Comparison of ENCODE assay signal across 11 cellular contexts in the genomic region with DNA sequence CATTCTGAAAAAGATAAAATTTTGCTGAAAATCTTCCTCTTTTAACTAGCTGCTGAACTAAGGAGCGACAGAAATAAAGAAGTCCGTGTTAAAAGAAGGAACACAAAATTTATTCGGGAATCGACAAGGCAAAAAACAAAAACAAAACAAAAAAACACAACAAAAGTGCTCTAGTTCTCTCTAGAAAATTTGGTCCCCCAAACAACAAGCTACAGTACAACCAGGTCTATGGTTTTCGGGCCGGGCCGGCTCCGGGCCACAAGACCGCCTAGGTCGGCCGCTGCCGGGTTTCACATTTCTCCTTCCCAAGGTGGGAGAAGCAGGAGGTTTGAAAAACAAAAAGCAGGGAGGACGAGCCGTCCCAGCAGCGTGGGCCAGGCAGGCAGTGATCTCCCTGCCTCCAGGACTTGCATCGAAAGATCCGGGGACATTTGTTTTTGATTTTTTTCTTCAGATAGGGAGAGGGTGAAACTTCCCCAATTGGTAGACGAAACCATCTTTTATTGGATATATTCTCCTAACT. TPM values are rescaled to one million over a fixed set of nuclear protein-coding genes. Genes with fewer than 3 reads are reported as not detected.
DNase-seq lines count a peak whose midpoint lies in the region; ATAC-seq and TF ChIP-seq lines count a peak whose summit lies in the region.
"Had no signal": no experiment of that assay in that cellular context is flagged by ENCODE, and none has a peak within 500 bp of the region (broad histone marks: within the 10 kb centered on the region; RNA-seq: fewer than 3 reads in every experiment).

No MANE protein-coding gene starts in this region.

- H3K4me1 ChIP-seq in iPS-15b (ENCODE audit: control insufficient read depth, insufficient read depth, low read length) (peaks cover 17% of the 10 kb centered on the region), smooth muscle cell (ENCODE audit: low read depth) (peaks cover 32% of the 10 kb centered on the region), upper lobe of right lung (peaks cover 32% of the 10 kb centered on the region)

- TF ChIP-seq CTCF in smooth muscle cell (IDR thresholded peaks at IDR 0.05; ENCODE audit: borderline replicate concordance, insufficient read depth, poor library complexity, severe bottlenecking): no peak
- TF ChIP-seq CTCF in upper lobe of right lung (IDR thresholded peaks at IDR 0.05): no peak

- H3K27me3 ChIP-seq in iPS-15b (ENCODE audit: control insufficient read depth, insufficient read depth, low read length) (peaks cover 98% of the 10 kb centered on the region), smooth muscle cell (ENCODE audit: low read depth) (peaks cover 99% of the 10 kb centered on the region), upper lobe of right lung (peaks cover 99% of the 10 kb centered on the region)

- no peak overlapping the region for H3K4me2 ChIP-seq in smooth muscle cell

- H3K36me3 ChIP-seq in iPS-15b (ENCODE audit: control insufficient read depth, insufficient read depth, low read length): no peaks in the 10 kb centered on the region
- H3K36me3 ChIP-seq in smooth muscle cell (ENCODE audit: low read depth): no peaks in the 10 kb centered on the region
- no peaks in the 10 kb centered on the region for H3K36me3 ChIP-seq in upper lobe of right lung

- H3K4me3 Mint-ChIP-seq in activated CD4-positive, alpha-beta T cell treated with anti-CD3 and anti-CD28 coated beads, Interleukin-2, amount 10 ng/mL, durations not matched to agents 7 days and 5 days: peak overlapping the region; percentile 5
- peak overlapping the region; percentile 21 for H3K4me3 Mint-ChIP-seq in activated CD4-positive, alpha-beta memory T cell treated with anti-CD3 and anti-CD28 coated beads, Interleukin-2, amount 10 ng/mL, durations not matched to agents 7 days and 5 days

- no peaks in the 10 kb centered on the region for H3F3A ChIP-seq in smooth muscle cell (ENCODE audit: low read depth)

- intact Hi-C loops in upper lobe of right lung (cut with DNase I): no loop called here

- H3K4me3 ChIP-seq in iPS-15b (ENCODE audit: low read depth, low read length) (peak overlapping the region; percentile 10), smooth muscle cell (peak overlapping the region; percentile 30), upper lobe of right lung (no peak overlapping the region)

- no peaks in the 10 kb centered on the region for H3K79me2 ChIP-seq in smooth muscle cell (ENCODE audit: low read depth)

- peaks cover 27% of the 10 kb centered on the region for H3K4me1 Mint-ChIP-seq in activated CD4-positive, alpha-beta T cell treated with anti-CD3 and anti-CD28 coated beads, Interleukin-2, amount 10 ng/mL, durations not matched to agents 7 days and 5 days
- H3K4me1 Mint-ChIP-seq in activated CD4-positive, alpha-beta memory T cell treated with anti-CD3 and anti-CD28 coated beads, Interleukin-2, amount 10 ng/mL, durations not matched to agents 7 days and 5 days: peaks cover 29% of the 10 kb centered on the region

- H3K27ac ChIP-seq in smooth muscle cell (ENCODE audit: low read depth) (no peak overlapping the region), upper lobe of right lung (no peak overlapping the region)

- WGBS in smooth muscle cell (ENCODE audit: low lambda C conversion rate): 3% methylated on average over 18 of the region's 18 CpGs

- POLR2A ChIA-PET in activated CD4-positive, alpha-beta T cell treated with anti-CD3 and anti-CD28 coated beads, Interleukin-2, amount 10 ng/mL, durations not matched to agents 7 days and 5 days (lab: Charles Lee): no interaction called here
- POLR2A ChIA-PET in activated CD4-positive, alpha-beta memory T cell treated with anti-CD3 and anti-CD28 coated beads, Interleukin-2, amount 10 ng/mL, durations not matched to agents 7 days and 5 days (lab: Charles Lee): interaction anchor here (1.3 kb wide), 1 partner anchor 8 kb away, joined by 3 read pairs; no protein-coding TSS in a partner anchor

- no peaks in the 10 kb centered on the region for H3K36me3 Mint-ChIP-seq in activated CD4-positive, alpha-beta T cell treated with anti-CD3 and anti-CD28 coated beads, Interleukin-2, amount 10 ng/mL, durations not matched to agents 7 days and 5 days (ENCODE audit: low read depth)
- H3K36me3 Mint-ChIP-seq in activated CD4-positive, alpha-beta memory T cell treated with anti-CD3 and anti-CD28 coated beads, Interleukin-2, amount 10 ng/mL, durations not matched to agents 7 days and 5 days (ENCODE audit: low read depth): peaks cover 7% of the 10 kb centered on the region

- no peaks in the 10 kb centered on the region for H3K9me3 ChIP-seq in iPS-15b (ENCODE audit: control insufficient read depth, insufficient read depth, low read length)
- no peaks in the 10 kb centered on the region for H3K9me3 ChIP-seq in smooth muscle cell (replicated peaks; ENCODE audit: low read depth)
- no peaks in the 10 kb centered on the region for H3K9me3 ChIP-seq in upper lobe of right lung

- no peak overlapping the region for H3K9ac ChIP-seq in iPS-15b (ENCODE audit: low read depth, low read length)
- no peak overlapping the region for H3K9ac ChIP-seq in smooth muscle cell (ENCODE audit: low read depth)

- peaks cover 90% of the 10 kb centered on the region for H3K27me3 Mint-ChIP-seq in activated CD4-positive, alpha-beta T cell treated with anti-CD3 and anti-CD28 coated beads, Interleukin-2, amount 10 ng/mL, durations not matched to agents 7 days and 5 days
- peaks cover 87% of the 10 kb centered on the region for H3K27me3 Mint-ChIP-seq in activated CD4-positive, alpha-beta memory T cell treated with anti-CD3 and anti-CD28 coated beads, Interleukin-2, amount 10 ng/mL, durations not matched to agents 7 days and 5 days

- CTCF ChIA-PET in activated CD4-positive, alpha-beta T cell treated with anti-CD3 and anti-CD28 coated beads, Interleukin-2, amount 10 ng/mL, durations not matched to agents 7 days and 5 days (lab: Charles Lee): interaction anchor here (1.0 to 1.1 kb wide), 2 partner anchors 350 to 385 kb away, joined by 3 to 4 read pairs; a partner anchor contains a TSS
- CTCF ChIA-PET in activated CD4-positive, alpha-beta memory T cell treated with anti-CD3 and anti-CD28 coated beads, Interleukin-2, amount 10 ng/mL, durations not matched to agents 7 days and 5 days (lab: Charles Lee): interaction anchor here (1.3 to 2.4 kb wide), 3 partner anchors 8 to 385 kb away, joined by 4 to 9 read pairs (median 8); no protein-coding TSS in a partner anchor

- no peak for DNase-seq in activated CD4-positive, alpha-beta T cell treated with anti-CD3 and anti-CD28 coated beads, Interleukin-2, amount 10 ng/mL, durations not matched to agents 7 days and 5 days
- no peak for DNase-seq in activated CD4-positive, alpha-beta T cell treated with anti-CD3 and anti-CD28 coated beads for 48 hours
- no peak for DNase-seq in activated CD4-positive, alpha-beta memory T cell treated with anti-CD3 and anti-CD28 coated beads, Interleukin-2, amount 10 ng/mL, durations not matched to agents 7 days and 5 days
- DNase-seq in smooth muscle cell (lab: John Stamatoyannopoulos, UW; ENCODE audit: unreplicated experiment) (no peak), GDM1 (lab: John Stamatoyannopoulos, UW) (no peak), NCI-H2196 treated with DMSO at 0.1 percent for 48 hours (lab: John Stamatoyannopoulos, UW; ENCODE audit: unreplicated experiment) (no peak), upper lobe of right lung (no peak)
- DNase-seq: NCI-H1417 treated with DMSO at 0.1 percent for 48 hours; stimulated activated CD4-positive, alpha-beta T cell treated with anti-CD3 and anti-CD28 coated beads, Interleukin-4, amount 100 ng/mL, for 4 hours; T-helper 9 cell had no signal

- no peak for ATAC-seq in upper lobe of right lung

- H3K9me3 Mint-ChIP-seq in activated CD4-positive, alpha-beta T cell treated with anti-CD3 and anti-CD28 coated beads, Interleukin-2, amount 10 ng/mL, durations not matched to agents 7 days and 5 days: no peaks in the 10 kb centered on the region
- H3K9me3 Mint-ChIP-seq in activated CD4-positive, alpha-beta memory T cell treated with anti-CD3 and anti-CD28 coated beads, Interleukin-2, amount 10 ng/mL, durations not matched to agents 7 days and 5 days: no peaks in the 10 kb centered on the region

- no peak overlapping the region for H2AFZ ChIP-seq in smooth muscle cell (ENCODE audit: low read depth)

- H3K27ac Mint-ChIP-seq in activated CD4-positive, alpha-beta T cell treated with anti-CD3 and anti-CD28 coated beads, Interleukin-2, amount 10 ng/mL, durations not matched to agents 7 days and 5 days: peak overlapping the region; percentile 31
- H3K27ac Mint-ChIP-seq in activated CD4-positive, alpha-beta memory T cell treated with anti-CD3 and anti-CD28 coated beads, Interleukin-2, amount 10 ng/mL, durations not matched to agents 7 days and 5 days: peak overlapping the region; percentile 33

- no peaks in the 10 kb centered on the region for H4K20me1 ChIP-seq in smooth muscle cell (ENCODE audit: low read depth)

RNA-seq across cellular contexts. Expression of a gene that starts 2.7 kb away (rescaled TPM):
- total RNA-seq in activated CD4-positive, alpha-beta T cell treated with anti-CD3 and anti-CD28 coated beads, Interleukin-2, amount 10 ng/mL, durations not matched to agents 7 days and 5 days: not detected
- not detected for total RNA-seq in activated CD4-positive, alpha-beta memory T cell treated with anti-CD3 and anti-CD28 coated beads, Interleukin-2, amount 10 ng/mL, durations not matched to agents 7 days and 5 days
- total RNA-seq in smooth muscle cell: not detected in 2 replicates
- 0.59 TPM in 1 of 2 replicates, not detected in the other for polyA plus RNA-seq in smooth muscle cell
- not detected for total RNA-seq in upper lobe of right lung

RNA-seq across cellular contexts. Expression of a gene that starts 2.8 kb away (rescaled TPM):
- not detected for total RNA-seq in activated CD4-positive, alpha-beta T cell treated with anti-CD3 and anti-CD28 coated beads, Interleukin-2, amount 10 ng/mL, durations not matched to agents 7 days and 5 days
- not detected for total RNA-seq in activated CD4-positive, alpha-beta memory T cell treated with anti-CD3 and anti-CD28 coated beads, Interleukin-2, amount 10 ng/mL, durations not matched to agents 7 days and 5 days
- not detected in 2 replicates for total RNA-seq in smooth muscle cell
- polyA plus RNA-seq in smooth muscle cell: 0.47 TPM in 1 of 2 replicates, not detected in the other
- not detected for total RNA-seq in upper lobe of right lung
